8 cellular contexts compared by ENCODE assay signal in the genomic region with DNA sequence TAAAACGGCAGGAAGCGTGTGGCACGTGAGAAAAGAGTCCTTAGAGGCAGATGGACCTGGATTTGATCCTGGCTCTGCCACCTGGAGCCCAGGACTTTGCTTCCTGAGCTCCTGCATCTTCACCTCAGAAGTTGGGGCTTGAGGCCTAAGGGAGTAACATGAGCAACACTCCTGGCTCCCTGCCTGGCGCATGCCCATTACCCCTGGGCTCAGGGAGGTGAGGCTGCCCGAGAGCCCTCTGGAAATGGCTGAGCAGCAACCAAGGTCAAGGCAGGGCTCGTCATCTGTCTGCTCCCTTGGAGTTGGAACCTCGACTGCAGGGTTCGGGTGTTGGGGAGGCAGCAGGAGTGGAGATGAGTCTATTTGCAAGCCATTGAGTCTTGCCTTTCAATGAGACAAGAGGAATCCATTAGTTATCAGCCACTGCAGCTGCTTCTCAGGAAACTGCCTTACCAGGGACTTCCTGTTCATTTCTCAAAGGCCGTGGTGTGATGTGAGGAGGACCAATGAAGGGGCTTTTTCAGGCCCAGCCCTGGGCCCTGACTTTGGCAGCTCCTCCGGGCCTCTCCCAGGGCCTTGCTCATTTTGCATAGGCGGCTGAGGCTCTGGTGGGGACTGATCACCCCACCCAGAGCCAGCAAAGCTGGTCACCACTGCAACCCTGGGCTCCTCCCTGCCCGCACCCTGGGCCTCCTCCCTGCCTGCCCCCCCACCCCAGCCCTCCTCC. TPM values are rescaled to one million over a fixed set of nuclear protein-coding genes. Genes with fewer than 3 reads are reported as not detected.
DNase-seq lines count a peak whose midpoint lies in the region; ATAC-seq, FAIRE-seq and TF ChIP-seq lines count a peak whose summit lies in the region.

No MANE protein-coding gene starts in this region.

- TF ChIP-seq POLR2A in Raji (IDR thresholded peaks at IDR 0.05; ENCODE audit: insufficient read depth, low read depth, low read length) (peak; percentile 82), H54 (IDR thresholded peaks at IDR 0.05; ENCODE audit: low read depth, low read length) (no peak)

- 28 to 44% methylated on average over 12 of the region's 12 CpGs for WGBS in lung, 2 donors

- FAIRE-seq in H54 (lab: Jason Lieb, UNC), result no peak

- H3K27me3 ChIP-seq in lung (ENCODE audit: control insufficient read depth, insufficient read depth), result no peaks in the 10 kb centered on the region
- H3K27me3 ChIP-seq in thoracic aorta (replicated peaks; ENCODE audit: insufficient read depth), result no peaks in the 10 kb centered on the region

- H3K4me3 ChIP-seq in lung, result no peak overlapping the region
- H3K4me3 ChIP-seq in thoracic aorta, result peak overlapping the region; percentile 30

- peak; percentile 95 for ATAC-seq in GM19463 (IDR thresholded peaks at IDR 0.05; ENCODE audit: unreplicated experiment)
- ATAC-seq in HG03520 (IDR thresholded peaks at IDR 0.05; ENCODE audit: unreplicated experiment), result peak; percentile 88
- ATAC-seq in lung (ENCODE audit: insufficient read depth, low FRiP score), result peak; percentile 75
- no peak for ATAC-seq in thoracic aorta (ENCODE audit: insufficient number of reproducible peaks, low FRiP score, low read depth)

- peak overlapping the region; percentile 56 to 83 for H3K27ac ChIP-seq in lung (ENCODE audit: low read depth in 1 of 2, low read length in 1 of 2)
- peak overlapping the region; percentile 92 to 95 for H3K27ac ChIP-seq in thoracic aorta

- TF ChIP-seq CTCF in lung (IDR thresholded peaks at IDR 0.05; ENCODE audit: control extremely low read depth, extremely low read depth) (no peak), thoracic aorta (IDR thresholded peaks at IDR 0.05) (no peak)

- DNase-seq in GF-D8 (lab: John Stamatoyannopoulos, UW), result peak; percentile 97
- peak; percentile 38 for DNase-seq in cerebellum (ENCODE audit: low spot score)
- DNase-seq in lung (ENCODE audit: low spot score), result no peak
- DNase-seq in thoracic aorta (ENCODE audit: low spot score), result no peak
- DNase-seq in H54 (ENCODE audit: insufficient read length, low spot score), result no peak

- no peaks in the 10 kb centered on the region for H3K9me3 ChIP-seq in lung (ENCODE audit: control insufficient read depth in 2 of 2, insufficient read depth in 1 of 2, low read length in 1 of 2)
- no peaks in the 10 kb centered on the region for H3K9me3 ChIP-seq in thoracic aorta

- H3K36me3 ChIP-seq in lung (ENCODE audit: control insufficient read depth in 2 of 2, insufficient read depth in 2 of 2, low read length in 2 of 2) (no peaks in the 10 kb centered on the region), thoracic aorta (no peaks in the 10 kb centered on the region)

- H3K4me1 ChIP-seq in lung (ENCODE audit: control insufficient read depth in 2 of 2, insufficient read depth in 2 of 2, low read length in 2 of 2), result peaks cover 0 to 12% of the 10 kb centered on the region in 2 donors
- H3K4me1 ChIP-seq in thoracic aorta (ENCODE audit: control insufficient read depth in 1 of 2, low read depth in 2 of 2), result peaks cover 37 to 71% of the 10 kb centered on the region in 2 donors

RNA-seq across cellular contexts. Expression of gene FADS2, which starts 6.3 kb away (rescaled TPM):
- total RNA-seq in cerebellum (88.6 TPM), lung (100 to 1,000 TPM in 1 of 2 donors, 10 to 100 TPM in 1; 44.5 to 165 TPM), thoracic aorta (100 to 1,000 TPM in 1 of 2 donors, 10 to 100 TPM in 1; 89.2 to 234 TPM)
- polyA plus RNA-seq in lung, result 10 to 100 TPM; 58.9 to 98.6 TPM

RNA-seq across cellular contexts. Expression of gene FADS1, which starts 17.6 kb away (rescaled TPM):
- total RNA-seq in cerebellum (58.0 TPM), lung (100 to 1,000 TPM in 1 of 2 donors, 10 to 100 TPM in 1; 35.7 to 102 TPM), thoracic aorta (10 to 100 TPM; 39.0 to 52.9 TPM)
- polyA plus RNA-seq in lung, result 10 to 100 TPM; 35.1 to 54.3 TPM

RNA-seq across cellular contexts. Expression of gene FEN1, which starts 41.7 kb away (rescaled TPM):
- total RNA-seq in cerebellum, result 15.2 TPM
- 10 to 100 TPM in 1 of 2 donors, 1 to 10 TPM in 1; 6.4 to 13.2 TPM for total RNA-seq in lung
- polyA plus RNA-seq in lung, result 10 to 100 TPM in 1 of 2 donors, 1 to 10 TPM in 1; 7.7 to 12.6 TPM
- 1 to 10 TPM; 4.5 to 5.4 TPM for total RNA-seq in thoracic aorta

RNA-seq across cellular contexts. Expression of gene TMEM258, which starts 42.0 kb away (rescaled TPM):
- total RNA-seq in cerebellum, result 74.4 TPM
- total RNA-seq in lung, result 100 to 1,000 TPM in 1 of 2 donors, 10 to 100 TPM in 1; 43.9 to 118 TPM
- 100 to 1,000 TPM; 208 to 229 TPM for polyA plus RNA-seq in lung
- total RNA-seq in thoracic aorta, result 10 to 100 TPM; 17.3 to 63.6 TPM

RNA-seq across cellular contexts. Expression of gene FADS3, which starts 56.9 kb away (rescaled TPM):
- total RNA-seq in cerebellum (29.9 TPM), lung (10 to 100 TPM; 12.3 to 64.8 TPM), thoracic aorta (100 to 1,000 TPM; 368 to 393 TPM)
- polyA plus RNA-seq in lung, result 10 to 100 TPM; 52.7 to 56.2 TPM

Comparison
In these comparisons a context has a peak if more than half of its experiments do, and no peak if none do; other contexts are left out.
1. DNase-seq: peak in GF-D8 (single experiment) and cerebellum (single experiment); none in lung (single experiment), thoracic aorta (single experiment) and H54 (single experiment).